In genomic region chr4:153156263-153156662, GRCh38 we compare ENCODE assay signal across 10 cellular contexts.
DNase-seq lines count a peak whose midpoint lies in the region; ATAC-seq lines count a peak whose summit lies in the region.
"Had no signal": no experiment of that assay in that cellular context is flagged by ENCODE, and none has a peak within 500 bp of the region (broad histone marks: within the 10 kb centered on the region; RNA-seq: fewer than 3 reads in every experiment).

No MANE protein-coding gene starts in this region.

- peak; percentile 32 for DNase-seq in activated T-cell treated with anti-CD3 and anti-CD28 coated beads, Interleukin-2, amount 50 U/mL, for 1 hour
- DNase-seq in activated T-cell treated with anti-CD3 and anti-CD28 coated beads for 4 hours (no peak), NOMO-1 (lab: John Stamatoyannopoulos, UW; ENCODE audit: unreplicated experiment in 2 of 2) (peak; percentile 51 to 60)
- peak; percentile 50 for DNase-seq in activated naive CD4-positive, alpha-beta T cell treated with anti-CD3 and anti-CD28 coated beads, Interleukin-2, amount 10 ng/mL, durations not matched to agents 7 days and 5 days
- DNase-seq in stimulated activated CD4-positive, alpha-beta T cell treated with anti-CD3 and anti-CD28 coated beads, Interleukin-4, amount 100 ng/mL, for 1 hour: peak; percentile 11

- CTCF ChIA-PET in activated naive CD4-positive, alpha-beta T cell treated with anti-CD3 and anti-CD28 coated beads, Interleukin-2, amount 10 ng/mL, durations not matched to agents 7 days and 5 days (lab: Charles Lee): interaction anchor here (0.6 to 2.8 kb wide), 9 partner anchors 11 to 495 kb away, joined by 3 to 20 read pairs (median 3); no protein-coding TSS in a partner anchor

- peaks cover 50% of the 10 kb centered on the region for H3K27me3 Mint-ChIP-seq in activated naive CD4-positive, alpha-beta T cell treated with anti-CD3 and anti-CD28 coated beads, Interleukin-2, amount 10 ng/mL, durations not matched to agents 7 days and 5 days
- H3K27me3 Mint-ChIP-seq: activated naive CD8-positive, alpha-beta T cell had no signal

- no peaks in the 10 kb centered on the region for H3K9me3 Mint-ChIP-seq in activated naive CD4-positive, alpha-beta T cell treated with anti-CD3 and anti-CD28 coated beads, Interleukin-2, amount 10 ng/mL, durations not matched to agents 7 days and 5 days

- ATAC-seq in GM18498 (IDR thresholded peaks at IDR 0.05; ENCODE audit: unreplicated experiment) (no peak), GM21515 (IDR thresholded peaks at IDR 0.05; ENCODE audit: unreplicated experiment) (no peak), GM18861 (IDR thresholded peaks at IDR 0.05; ENCODE audit: unreplicated experiment) (no peak)
- ATAC-seq: Panc1 had no signal

- no peaks in the 10 kb centered on the region for H3K36me3 Mint-ChIP-seq in activated naive CD4-positive, alpha-beta T cell treated with anti-CD3 and anti-CD28 coated beads, Interleukin-2, amount 10 ng/mL, durations not matched to agents 7 days and 5 days
- H3K36me3 Mint-ChIP-seq: activated naive CD8-positive, alpha-beta T cell had no signal

- peaks cover 50% of the 10 kb centered on the region for H3K4me1 Mint-ChIP-seq in activated naive CD4-positive, alpha-beta T cell treated with anti-CD3 and anti-CD28 coated beads, Interleukin-2, amount 10 ng/mL, durations not matched to agents 7 days and 5 days

- no peak overlapping the region for H3K27ac Mint-ChIP-seq in activated naive CD4-positive, alpha-beta T cell treated with anti-CD3 and anti-CD28 coated beads, Interleukin-2, amount 10 ng/mL, durations not matched to agents 7 days and 5 days
- H3K27ac Mint-ChIP-seq: activated naive CD8-positive, alpha-beta T cell had no signal

- no peak overlapping the region for H3K4me3 Mint-ChIP-seq in activated naive CD4-positive, alpha-beta T cell treated with anti-CD3 and anti-CD28 coated beads, Interleukin-2, amount 10 ng/mL, durations not matched to agents 7 days and 5 days
- H3K4me3 Mint-ChIP-seq: activated naive CD8-positive, alpha-beta T cell had no signal
